In genomic region chr4:107036602-107037151, GRCh38 we compare ENCODE assay signal across 8 cellular contexts. TPM values are rescaled to one million over a fixed set of nuclear protein-coding genes. Genes with fewer than 3 reads are reported as not detected.
DNase-seq lines count a peak whose midpoint lies in the region; ATAC-seq and TF ChIP-seq lines count a peak whose summit lies in the region.

No MANE protein-coding gene starts in this region.

- H3K4me1 ChIP-seq in cardiac muscle cell (ENCODE audit: low read depth) (peaks cover 16% of the 10 kb centered on the region), lower lobe of right lung (peaks cover 32% of the 10 kb centered on the region), upper lobe of right lung (peaks cover 18% of the 10 kb centered on the region)

- DNase-seq in cardiac muscle cell (ENCODE audit: low read depth in 1 of 2, low spot score in 1 of 2) (no peak), cardiac septum (ENCODE audit: low spot score) (no peak), astrocyte of the cerebellum (ENCODE audit: low read depth) (no peak), lower lobe of right lung (no peak), upper lobe of right lung (no peak), NCI-H226 (no peak)

- H3K36me3 ChIP-seq in cardiac muscle cell, result no peaks in the 10 kb centered on the region
- H3K36me3 ChIP-seq in lower lobe of right lung, result no peaks in the 10 kb centered on the region
- no peaks in the 10 kb centered on the region for H3K36me3 ChIP-seq in upper lobe of right lung

- intact Hi-C loops in cardiac septum (cut with DNase I) (no loop called here), lower lobe of right lung (cut with DNase I) (no loop called here), upper lobe of right lung (cut with DNase I) (no loop called here)

- H3K27me3 ChIP-seq in cardiac muscle cell (peaks cover 98% of the 10 kb centered on the region), lower lobe of right lung (ENCODE audit: low read depth) (peaks cover 66% of the 10 kb centered on the region), upper lobe of right lung (peaks cover 68% of the 10 kb centered on the region)

- no peaks in the 10 kb centered on the region for H3K9me3 ChIP-seq in cardiac muscle cell (ENCODE audit: low read depth)
- no peaks in the 10 kb centered on the region for H3K9me3 ChIP-seq in lower lobe of right lung
- H3K9me3 ChIP-seq in upper lobe of right lung, result no peaks in the 10 kb centered on the region

- TF ChIP-seq CTCF in cardiac muscle cell (IDR thresholded peaks at IDR 0.05; ENCODE audit: low read depth, low read length), result no peak
- no peak for TF ChIP-seq CTCF in astrocyte of the cerebellum (IDR thresholded peaks at IDR 0.05; ENCODE audit: low read depth, low read length, missing control alignments)
- TF ChIP-seq CTCF in lower lobe of right lung (IDR thresholded peaks at IDR 0.05), result no peak
- no peak for TF ChIP-seq CTCF in upper lobe of right lung (IDR thresholded peaks at IDR 0.05)

- ATAC-seq in lower lobe of right lung (peak in 1 of 2 donors; percentile 20), upper lobe of right lung (no peak), GM18870 (IDR thresholded peaks at IDR 0.05; ENCODE audit: unreplicated experiment) (no peak), HG03025 (IDR thresholded peaks at IDR 0.05; ENCODE audit: low FRiP score, unreplicated experiment) (no peak)

- no peak overlapping the region for H3K27ac ChIP-seq in cardiac muscle cell
- no peak overlapping the region for H3K27ac ChIP-seq in lower lobe of right lung
- no peak overlapping the region for H3K27ac ChIP-seq in upper lobe of right lung

- H3K4me3 ChIP-seq in cardiac muscle cell, result peak overlapping the region; percentile 30
- H3K4me3 ChIP-seq in astrocyte of the cerebellum (ENCODE audit: low read depth, low read length), result peak overlapping the region; percentile 56
- peak overlapping the region; percentile 47 for H3K4me3 ChIP-seq in lower lobe of right lung
- H3K4me3 ChIP-seq in upper lobe of right lung, result peak overlapping the region; percentile 40

- in situ Hi-C loops in astrocyte of the cerebellum (cut with HindIII; ENCODE audit: low sequenced_read_pairs), result no loop called here

RNA-seq across cellular contexts. Expression of gene DKK2, which starts 0.6 kb away (rescaled TPM):
- total RNA-seq in cardiac muscle cell (0.06 and 0.07 TPM in 2 replicates), cardiac septum (1.4 TPM), lower lobe of right lung (11.9 TPM), upper lobe of right lung (15.1 TPM)
- polyA plus RNA-seq in cardiac muscle cell, result 0.23 TPM in 1 of 2 replicates, not detected in the other
